ENCODE assay signal across 24 cellular contexts in the genomic region with DNA sequence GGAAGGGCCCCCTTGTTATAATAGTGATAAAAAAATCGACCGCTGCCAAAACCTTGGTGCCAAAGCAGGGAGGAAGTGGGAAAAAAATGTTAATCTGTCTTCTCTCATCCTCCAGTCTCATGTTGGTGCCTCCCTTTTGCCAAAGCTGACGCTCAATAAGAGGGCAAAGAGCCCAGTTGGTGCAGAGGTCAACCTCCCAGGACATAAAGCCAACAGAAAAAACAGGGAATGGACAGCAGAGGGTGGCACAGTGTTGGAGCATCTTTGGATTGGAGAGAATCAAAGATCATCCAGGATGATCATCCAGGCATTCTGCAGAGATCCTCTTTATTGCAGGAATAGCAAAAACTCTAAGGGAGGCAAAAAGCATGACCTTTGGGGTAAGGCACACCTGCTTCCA.
"Had no signal": no experiment of that assay in that cellular context is flagged by ENCODE, and none has a peak within 500 bp of the region (broad histone marks: within the 10 kb centered on the region; RNA-seq: fewer than 3 reads in every experiment).

No MANE protein-coding gene starts in this region.

- H3K4me3 ChIP-seq: hepatocyte, lower lobe of right lung, mucosa of descending colon, ovary, right atrium auricular region, skin epidermis, stomach, testis, thyroid gland, transverse colon, upper lobe of left lung, vagina had no signal

- H2AFZ ChIP-seq: hepatocyte had no signal

- DNase-seq: islet precursor cell; left ventricle myocardium superior; lower lobe of right lung; midbrain; mucosa of descending colon; naive thymus-derived CD4-positive, alpha-beta T cell; ovary; stimulated activated CD4-positive, alpha-beta T cell treated with anti-CD3 and anti-CD28 coated beads, Interleukin-12 subunit alpha, Interleukin-12 subunit beta, amount 100 ng/mL, for 4 hours; stimulated activated CD4-positive, alpha-beta T cell treated with anti-CD3 and anti-CD28 coated beads, Interleukin-15, amount 100 ng/mL, for 24 hours; stimulated activated CD4-positive, alpha-beta T cell treated with anti-CD3 and anti-CD28 coated beads, Interleukin-2, amount 100 ng/mL, for 24 hours; stimulated activated CD4-positive, alpha-beta T cell treated with anti-CD3 and anti-CD28 coated beads, Interleukin-4, amount 100 ng/mL, for 1 hour; stimulated activated naive B cell treated with anti-CD40 and anti-IgM and Interleukin-4, amounts not matched to agents 10 μg/mL and 1 μg/mL and 100 μg/mL, for 72 hours; stimulated activated naive CD8-positive, alpha-beta T cell treated with anti-CD3 and anti-CD28 coated beads, Interleukin-15, Interleukin-2, amounts not matched to agents 100 U/mL and 50 U/mL, for 24 hours; stomach; testis; thyroid gland; transverse colon; upper lobe of left lung had no signal

- ATAC-seq: left ventricle myocardium superior; lower lobe of right lung; mucosa of descending colon; naive thymus-derived CD4-positive, alpha-beta T cell; natural killer cell treated with Interleukin-12 subunit alpha and Interleukin-12 subunit beta and Interleukin-15 and Interleukin-18, amount 100 ng/mL, for 72 hours; sciatic nerve; stimulated activated naive B cell treated with anti-CD40 and anti-IgM and Interleukin-4, amounts not matched to agents 10 μg/mL and 1 μg/mL and 100 μg/mL, for 72 hours; stimulated activated naive CD8-positive, alpha-beta T cell treated with anti-CD3 and anti-CD28 coated beads, Interleukin-15, Interleukin-2, amounts not matched to agents 100 U/mL and 50 U/mL, for 24 hours had no signal

- H3K79me2 ChIP-seq: hepatocyte had no signal

- H3K4me1 ChIP-seq: lower lobe of right lung, right atrium auricular region, stomach, testis, thyroid gland, transverse colon, upper lobe of left lung, vagina had no signal

- H3K36me3 ChIP-seq: lower lobe of right lung, ovary, right atrium auricular region, stomach, thyroid gland, transverse colon, upper lobe of left lung, vagina had no signal

- H3K4me2 ChIP-seq: hepatocyte had no signal

- H3K9me3 ChIP-seq: ovary, testis, thyroid gland, vagina had no signal

- H3K27me3 ChIP-seq: hepatocyte, ovary, right atrium auricular region, testis, thyroid gland, transverse colon, upper lobe of left lung, vagina had no signal

- H3K27ac ChIP-seq: hepatocyte, lower lobe of right lung, ovary, right atrium auricular region, skin epidermis, stomach, testis, thyroid gland, transverse colon, upper lobe of left lung, vagina had no signal
